Comparison of ENCODE assay signal across 15 cellular contexts in the genomic region with DNA sequence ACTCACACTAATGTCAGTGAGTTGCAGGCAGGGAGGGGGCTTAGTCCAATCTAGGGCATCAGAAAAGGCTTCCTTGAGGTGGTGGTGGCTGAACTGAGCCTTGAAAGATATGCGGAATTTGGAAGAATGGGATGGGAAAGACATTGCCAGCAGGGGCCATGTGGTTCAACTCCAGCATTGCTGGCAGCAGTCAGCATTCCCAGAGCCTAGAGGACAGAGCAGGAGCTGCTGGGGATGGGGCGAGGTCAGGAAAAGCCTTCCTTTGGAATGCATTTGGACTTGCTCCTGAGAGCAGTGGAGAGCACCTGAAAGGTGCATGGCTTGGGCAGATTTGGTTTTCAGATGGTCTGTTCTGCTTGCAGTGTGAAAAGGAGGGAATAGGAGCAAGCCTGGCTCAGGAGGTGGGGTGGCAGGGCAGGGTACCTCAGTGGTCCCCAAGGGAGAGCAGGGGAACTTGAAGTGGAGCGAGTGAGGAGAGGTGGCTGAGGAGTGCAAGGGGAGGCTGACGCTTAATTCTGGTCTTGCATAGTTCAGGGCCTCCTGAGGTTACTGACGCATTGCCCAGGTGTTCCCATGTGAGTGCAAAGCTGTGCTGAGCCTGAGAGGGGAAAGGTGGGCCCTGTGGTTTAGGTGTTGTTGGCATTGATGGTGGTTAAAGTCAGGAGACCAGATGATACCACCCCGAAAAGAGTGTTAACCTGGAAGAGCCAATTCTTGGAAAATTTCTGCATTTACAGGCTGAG.
DNase-seq lines count a peak whose midpoint lies in the region; ATAC-seq and TF ChIP-seq lines count a peak whose summit lies in the region.
"Had no signal": no experiment of that assay in that cellular context is flagged by ENCODE, and none has a peak within 500 bp of the region (broad histone marks: within the 10 kb centered on the region; RNA-seq: fewer than 3 reads in every experiment).

No MANE protein-coding gene starts in this region.

- peaks cover 58% of the 10 kb centered on the region for H3K4me1 Mint-ChIP-seq in activated T-cell treated with anti-CD3 and anti-CD28 coated beads, Interleukin-2, amount 50 U/mL, for 72 hours (ENCODE audit: low read depth)
- peaks cover 79% of the 10 kb centered on the region for H3K4me1 Mint-ChIP-seq in endothelial cell (ENCODE audit: unreplicated experiment)
- H3K4me1 Mint-ChIP-seq in stimulated activated memory B cell treated with anti-CD40 and anti-IgM and Interleukin-4, amounts not matched to agents 10 μg/mL and 1 μg/mL and 100 μg/mL, for 72 hours: peaks cover 95% of the 10 kb centered on the region

- intact Hi-C loops in uterus (cut with DNase I; ENCODE audit: low total_unique reads): no loop called here

- H3K9me3 ChIP-seq in uterus: no peaks in the 10 kb centered on the region

- TF ChIP-seq CTCF in endothelial cell (IDR thresholded peaks at IDR 0.05; ENCODE audit: unreplicated experiment) (no peak), uterus (IDR thresholded peaks at IDR 0.05) (no peak)

- no peaks in the 10 kb centered on the region for H3K9me3 Mint-ChIP-seq in activated T-cell treated with anti-CD3 and anti-CD28 coated beads, Interleukin-2, amount 50 U/mL, for 72 hours
- H3K9me3 Mint-ChIP-seq in endothelial cell (ENCODE audit: unreplicated experiment): no peaks in the 10 kb centered on the region
- no peaks in the 10 kb centered on the region for H3K9me3 Mint-ChIP-seq in stimulated activated memory B cell treated with anti-CD40 and anti-IgM and Interleukin-4, amounts not matched to agents 10 μg/mL and 1 μg/mL and 100 μg/mL, for 72 hours
- H3K9me3 Mint-ChIP-seq: activated naive CD4-positive, alpha-beta T cell treated with anti-CD3 and anti-CD28 coated beads, Interleukin-2, amount 50 U/mL, for 72 hours; nephron progenitor cell had no signal

- DNase-seq in activated T-cell treated with anti-CD3 and anti-CD28 coated beads, Interleukin-2, amount 50 U/mL, for 72 hours: no peak
- DNase-seq in activated T-cell treated with anti-CD3 and anti-CD28 coated beads, Interleukin-2, amount 50 U/mL, for 48 hours: no peak
- DNase-seq in RPMI8226 (peak; percentile 72), endothelial cell (ENCODE audit: low spot score) (no peak), uterus (no peak), GF-D8 (lab: John Stamatoyannopoulos, UW) (no peak)
- DNase-seq: head of caudate nucleus; left cardiac atrium; NCI-H1105 treated with DMSO at 0.1 percent for 48 hours; nephron progenitor cell; stimulated activated CD4-positive, alpha-beta T cell treated with anti-CD3 and anti-CD28 coated beads, Interleukin-2, amount 100 ng/mL, for 48 hours had no signal

- H3K36me3 ChIP-seq in uterus: no peaks in the 10 kb centered on the region

- H3K27me3 ChIP-seq in uterus: no peaks in the 10 kb centered on the region

- peak overlapping the region; percentile 4 for H3K27ac Mint-ChIP-seq in activated T-cell treated with anti-CD3 and anti-CD28 coated beads, Interleukin-2, amount 50 U/mL, for 72 hours
- H3K27ac Mint-ChIP-seq in endothelial cell (ENCODE audit: unreplicated experiment): no peak overlapping the region
- peak overlapping the region; percentile 69 for H3K27ac Mint-ChIP-seq in stimulated activated memory B cell treated with anti-CD40 and anti-IgM and Interleukin-4, amounts not matched to agents 10 μg/mL and 1 μg/mL and 100 μg/mL, for 72 hours

- no peak overlapping the region for H3K4me3 Mint-ChIP-seq in activated T-cell treated with anti-CD3 and anti-CD28 coated beads, Interleukin-2, amount 50 U/mL, for 72 hours
- peak overlapping the region; percentile 12 for H3K4me3 Mint-ChIP-seq in endothelial cell (ENCODE audit: unreplicated experiment)
- no peak overlapping the region for H3K4me3 Mint-ChIP-seq in stimulated activated memory B cell treated with anti-CD40 and anti-IgM and Interleukin-4, amounts not matched to agents 10 μg/mL and 1 μg/mL and 100 μg/mL, for 72 hours
- H3K4me3 Mint-ChIP-seq: nephron progenitor cell had no signal

- no peaks in the 10 kb centered on the region for H3K27me3 Mint-ChIP-seq in activated T-cell treated with anti-CD3 and anti-CD28 coated beads, Interleukin-2, amount 50 U/mL, for 72 hours (ENCODE audit: low read depth)
- H3K27me3 Mint-ChIP-seq in endothelial cell (ENCODE audit: unreplicated experiment): peaks cover 15% of the 10 kb centered on the region
- no peaks in the 10 kb centered on the region for H3K27me3 Mint-ChIP-seq in stimulated activated memory B cell treated with anti-CD40 and anti-IgM and Interleukin-4, amounts not matched to agents 10 μg/mL and 1 μg/mL and 100 μg/mL, for 72 hours

- ATAC-seq in activated T-cell treated with anti-CD3 and anti-CD28 coated beads, Interleukin-2, amount 50 U/mL, for 72 hours (replicated peaks in 1 of 2): peak; percentile 15 to 16
- ATAC-seq in stimulated activated memory B cell treated with anti-CD40 and anti-IgM and Interleukin-4, amounts not matched to agents 10 μg/mL and 1 μg/mL and 100 μg/mL, for 72 hours: peak; percentile 57
- ATAC-seq in HG03280 (IDR thresholded peaks at IDR 0.05; ENCODE audit: unreplicated experiment): no peak
- ATAC-seq: K562, left cardiac atrium had no signal

- no peak for TF ChIP-seq POLR2A in uterus (IDR thresholded peaks at IDR 0.05)

- H3K36me3 Mint-ChIP-seq in activated T-cell treated with anti-CD3 and anti-CD28 coated beads, Interleukin-2, amount 50 U/mL, for 72 hours (ENCODE audit: insufficient read depth in 2 of 2): no peaks in the 10 kb centered on the region
- peaks cover 32% of the 10 kb centered on the region for H3K36me3 Mint-ChIP-seq in endothelial cell (ENCODE audit: low read depth, unreplicated experiment)
- H3K36me3 Mint-ChIP-seq in stimulated activated memory B cell treated with anti-CD40 and anti-IgM and Interleukin-4, amounts not matched to agents 10 μg/mL and 1 μg/mL and 100 μg/mL, for 72 hours: peaks cover 40% of the 10 kb centered on the region

- no peak overlapping the region for H3K27ac ChIP-seq in uterus

- no peaks in the 10 kb centered on the region for H3K4me1 ChIP-seq in uterus

- no peak overlapping the region for H3K4me3 ChIP-seq in uterus
- H3K4me3 ChIP-seq: K562 had no signal
